Comparison of ENCODE assay signal across 18 cellular contexts in genomic region chr6:25883991-25884390, GRCh38. TPM values are rescaled to one million over a fixed set of nuclear protein-coding genes. Genes with fewer than 3 reads are reported as not detected.
DNase-seq lines count a peak whose midpoint lies in the region; ATAC-seq and TF ChIP-seq lines count a peak whose summit lies in the region.
"Had no signal": no experiment of that assay in that cellular context is flagged by ENCODE, and none has a peak within 500 bp of the region (broad histone marks: within the 10 kb centered on the region; RNA-seq: fewer than 3 reads in every experiment).

No MANE protein-coding gene starts in this region.

- H3K36me3 ChIP-seq in MG63 = no peaks in the 10 kb centered on the region
- H3K36me3 ChIP-seq in CD8-positive, alpha-beta T cell (ENCODE audit: insufficient read depth, low read length) = no peaks in the 10 kb centered on the region
- H3K36me3 ChIP-seq: gastroesophageal sphincter had no signal

- no peak for ATAC-seq in GM18505 (IDR thresholded peaks at IDR 0.05; ENCODE audit: unreplicated experiment)
- no peak for ATAC-seq in CD8-positive, alpha-beta T cell
- ATAC-seq: gastroesophageal sphincter; K562; stimulated activated effector memory CD8-positive, alpha-beta T cell treated with anti-CD3 and anti-CD28 coated beads, Interleukin-12 subunit alpha, Interleukin-12 subunit beta, amount 100 ng/mL, for 72 hours had no signal

- CTCF ChIA-PET in CD8-positive, alpha-beta T cell (lab: Charles Lee) = interaction anchor here (1.6 kb wide), 1 partner anchor 95 kb away, joined by 13 read pairs; no protein-coding TSS in a partner anchor

- H3K9me3 ChIP-seq in MG63 = no peaks in the 10 kb centered on the region
- no peaks in the 10 kb centered on the region for H3K9me3 ChIP-seq in CD8-positive, alpha-beta T cell (ENCODE audit: low read length)
- H3K9me3 ChIP-seq: gastroesophageal sphincter had no signal

- no peak for TF ChIP-seq CTCF in epithelial cell of proximal tubule (conservative IDR thresholded peaks at IDR 0.05; ENCODE audit: low read depth, low read length)
- TF ChIP-seq CTCF in CD8-positive, alpha-beta T cell (IDR thresholded peaks at IDR 0.05) = no peak

- no peaks in the 10 kb centered on the region for H3K27me3 ChIP-seq in MG63
- no peaks in the 10 kb centered on the region for H3K27me3 ChIP-seq in CD8-positive, alpha-beta T cell (ENCODE audit: insufficient read depth, low read length)

- intact Hi-C loops in CD8-positive, alpha-beta T cell (cut with DNase I, micrococcal nuclease) = loop anchor here (2.0 to 5.0 kb wide), 5 partner anchors 37 to 163 kb away; no protein-coding TSS in a partner anchor

- no peak overlapping the region for H3K4me3 Mint-ChIP-seq in CD8-positive, alpha-beta T cell
- H3K4me3 Mint-ChIP-seq: activated CD4-positive, alpha-beta T cell treated with anti-CD3 and anti-CD28 coated beads, Interleukin-2, amount 10 ng/mL, durations not matched to agents 7 days and 5 days; stimulated activated effector memory CD8-positive, alpha-beta T cell treated with anti-CD3 and anti-CD28 coated beads, Interleukin-12 subunit alpha, Interleukin-12 subunit beta, amount 100 ng/mL, for 72 hours had no signal

- no peaks in the 10 kb centered on the region for H3K9me3 Mint-ChIP-seq in CD8-positive, alpha-beta T cell
- H3K9me3 Mint-ChIP-seq: activated CD4-positive, alpha-beta T cell treated with anti-CD3 and anti-CD28 coated beads, Interleukin-2, amount 10 ng/mL, durations not matched to agents 7 days and 5 days; CD4-positive, alpha-beta T cell; stimulated activated effector memory CD8-positive, alpha-beta T cell treated with anti-CD3 and anti-CD28 coated beads, Interleukin-12 subunit alpha, Interleukin-12 subunit beta, amount 100 ng/mL, for 72 hours had no signal

- H3K4me1 ChIP-seq in CD8-positive, alpha-beta T cell (ENCODE audit: insufficient read depth, low read length) = no peaks in the 10 kb centered on the region
- H3K4me1 ChIP-seq: gastroesophageal sphincter had no signal

- DNase-seq in COLO829 (ENCODE audit: low spot score) (peak; percentile 35), MG63 (peak; percentile 84), epithelial cell of proximal tubule (ENCODE audit: low read depth) (peak; percentile 99), myocyte (ENCODE audit: low read depth) (peak; percentile 83), DMS153 (lab: John Stamatoyannopoulos, UW) (no peak), NCI-H1092 (lab: John Stamatoyannopoulos, UW) (no peak)
- no peak for DNase-seq in CD8-positive, alpha-beta T cell
- DNase-seq: activated CD4-positive, alpha-beta T cell treated with anti-CD3 and anti-CD28 coated beads, Interleukin-2, amount 10 ng/mL, durations not matched to agents 7 days and 5 days; CD4-positive, alpha-beta T cell; NCI-H2081 treated with DMSO at 0.1 percent for 48 hours; NK-92 treated with Interleukin-12 subunit alpha and Interleukin-12 subunit beta, amount 100 ng/mL, for 24 hours; occipital lobe; T-helper 1 cell had no signal

- no peak overlapping the region for H3K4me3 ChIP-seq in MG63
- no peak overlapping the region for H3K4me3 ChIP-seq in epithelial cell of proximal tubule (ENCODE audit: low read depth, low read length)
- no peak overlapping the region for H3K4me3 ChIP-seq in CD8-positive, alpha-beta T cell (ENCODE audit: low read depth, low read length)
- H3K4me3 ChIP-seq: gastroesophageal sphincter, K562 had no signal

- no peak for TF ChIP-seq POLR2A in GM18505 (IDR thresholded peaks at IDR 0.05; ENCODE audit: borderline replicate concordance, extremely low read depth, insufficient read depth, insufficient read length)

- peaks cover 2% of the 10 kb centered on the region for H3K36me3 Mint-ChIP-seq in CD8-positive, alpha-beta T cell
- H3K36me3 Mint-ChIP-seq: stimulated activated effector memory CD8-positive, alpha-beta T cell treated with anti-CD3 and anti-CD28 coated beads, Interleukin-12 subunit alpha, Interleukin-12 subunit beta, amount 100 ng/mL, for 72 hours had no signal

- peaks cover 2% of the 10 kb centered on the region for H3K4me1 Mint-ChIP-seq in CD8-positive, alpha-beta T cell (ENCODE audit: low read depth)

- H3K27me3 Mint-ChIP-seq in CD8-positive, alpha-beta T cell (ENCODE audit: low read depth) = no peaks in the 10 kb centered on the region

- no peak overlapping the region for H3K27ac ChIP-seq in CD8-positive, alpha-beta T cell (ENCODE audit: low read depth, low read length)
- H3K27ac ChIP-seq: gastroesophageal sphincter had no signal

- no peak overlapping the region for H3K27ac Mint-ChIP-seq in CD8-positive, alpha-beta T cell
- H3K27ac Mint-ChIP-seq: activated CD4-positive, alpha-beta T cell treated with anti-CD3 and anti-CD28 coated beads, Interleukin-2, amount 10 ng/mL, durations not matched to agents 7 days and 5 days; CD4-positive, alpha-beta T cell; stimulated activated effector memory CD8-positive, alpha-beta T cell treated with anti-CD3 and anti-CD28 coated beads, Interleukin-12 subunit alpha, Interleukin-12 subunit beta, amount 100 ng/mL, for 72 hours had no signal

- POLR2A ChIA-PET in CD8-positive, alpha-beta T cell (lab: Charles Lee) = no interaction called here

RNA-seq across cellular contexts. Expression of gene SLC17A3, which starts 9.9 kb away (rescaled TPM):
- total RNA-seq in MG63 (2014; rRNA removed; shearing (Covaris generic); ENCODE audit: low replicate concordance) = 0.86 TPM in 1 of 2 replicates, not detected in the other
- total RNA-seq in epithelial cell of proximal tubule (not detected in 2 replicates), myocyte (not detected in 2 replicates)
- not detected for polyA plus RNA-seq in myocyte (2012)
- total RNA-seq in CD8-positive, alpha-beta T cell = under 1 TPM in 1 of 2 experiments, not detected in 1; 0.22 TPM
- total RNA-seq: gastroesophageal sphincter, K562, lower leg skin, occipital lobe had no signal

RNA-seq across cellular contexts. Expression of gene SLC17A2, which starts 46.5 kb away (rescaled TPM):
- total RNA-seq in MG63 (2014; rRNA removed; shearing (Covaris generic); ENCODE audit: low replicate concordance) = not detected in 2 replicates
- total RNA-seq in epithelial cell of proximal tubule (not detected in 2 replicates), myocyte (0.16 and 0.21 TPM in 2 replicates)
- 0.15 TPM for polyA plus RNA-seq in myocyte (2012)
- not detected for total RNA-seq in CD8-positive, alpha-beta T cell
- total RNA-seq: activated CD4-positive, alpha-beta T cell treated with anti-CD3 and anti-CD28 coated beads, Interleukin-2, amount 10 ng/mL, durations not matched to agents 7 days and 5 days; CD4-positive, alpha-beta T cell; gastroesophageal sphincter; K562; lower leg skin; occipital lobe had no signal
- polyA plus RNA-seq: K562 had no signal

RNA-seq across cellular contexts. Expression of gene SLC17A1, which starts 52.1 kb away (rescaled TPM):
- not detected in 2 replicates for total RNA-seq in MG63 (2014; rRNA removed; shearing (Covaris generic); ENCODE audit: low replicate concordance)
- not detected in 2 replicates for total RNA-seq in epithelial cell of proximal tubule
- not detected in 2 replicates for total RNA-seq in myocyte
- not detected for polyA plus RNA-seq in myocyte (2012)
- not detected for total RNA-seq in CD8-positive, alpha-beta T cell
- total RNA-seq: activated CD4-positive, alpha-beta T cell treated with anti-CD3 and anti-CD28 coated beads, Interleukin-2, amount 10 ng/mL, durations not matched to agents 7 days and 5 days; CD4-positive, alpha-beta T cell; gastroesophageal sphincter; K562; lower leg skin; occipital lobe had no signal
- polyA plus RNA-seq: K562 had no signal

Comparison
In these comparisons a context has a peak if more than half of its experiments do, and no peak if none do; other contexts are left out.
1. DNase-seq: peak in COLO829 (single experiment), MG63 (single experiment), epithelial cell of proximal tubule (single experiment) and myocyte (single experiment); none in DMS153 (single experiment), CD8-positive, alpha-beta T cell (0 of 7) and NCI-H1092 (single experiment).